ENCODE assay signal across 14 cellular contexts in the genomic region with DNA sequence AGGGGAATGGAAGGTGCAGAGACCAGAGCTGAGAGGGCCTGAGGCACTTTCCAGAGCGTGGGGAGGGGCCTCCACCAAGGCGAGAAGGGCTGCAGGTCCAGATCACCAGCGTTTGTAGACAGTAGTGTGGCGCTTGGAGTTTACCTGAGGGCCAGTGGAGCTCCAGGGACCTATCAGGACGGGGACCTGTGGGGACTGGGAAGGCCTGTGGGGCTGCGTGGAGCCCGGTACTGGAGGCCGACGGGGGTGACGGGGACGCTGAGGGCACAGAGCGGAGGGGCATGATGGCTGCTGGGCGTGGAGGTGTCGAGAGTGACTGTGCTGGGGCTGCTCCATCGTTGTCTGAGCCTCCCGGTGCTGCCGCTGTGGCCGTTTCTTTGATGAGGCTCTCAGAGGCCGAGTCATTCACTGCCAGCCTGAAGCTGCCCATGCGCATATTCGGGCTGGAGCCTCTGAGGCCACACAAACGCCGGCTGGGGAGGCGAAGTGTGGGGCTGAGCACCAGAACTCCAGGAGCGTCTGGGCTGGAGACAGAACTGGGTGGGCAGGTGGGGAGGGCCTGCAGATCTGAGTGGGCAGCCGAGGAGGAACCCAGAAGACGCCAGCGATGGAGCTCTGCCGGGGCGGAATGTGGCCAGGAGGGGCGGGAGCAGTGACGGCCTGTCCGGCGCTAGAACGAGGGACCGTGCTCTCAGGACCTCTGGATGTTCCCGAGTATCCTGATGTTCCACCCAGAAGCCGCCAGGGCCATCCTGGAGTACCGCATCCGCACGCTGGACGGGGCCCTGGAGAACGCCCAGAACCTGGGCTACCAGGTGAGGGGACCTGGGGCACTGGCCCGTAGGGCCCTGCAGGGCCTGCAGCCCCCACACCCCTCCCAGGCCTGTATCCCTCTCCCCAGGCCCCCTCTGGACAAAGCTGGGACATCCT. TPM values are rescaled to one million over a fixed set of nuclear protein-coding genes. Genes with fewer than 3 reads are reported as not detected.
DNase-seq lines count a peak whose midpoint lies in the region; ATAC-seq and FAIRE-seq lines count a peak whose summit lies in the region.
"Had no signal": no experiment of that assay in that cellular context is flagged by ENCODE, and none has a peak within 500 bp of the region (broad histone marks: within the 10 kb centered on the region; RNA-seq: fewer than 3 reads in every experiment).

No MANE protein-coding gene starts in this region.

- H3K9me3 Mint-ChIP-seq in activated T-cell treated with anti-CD3 and anti-CD28 coated beads, Interleukin-2, amount 50 U/mL, for 72 hours, result no peaks in the 10 kb centered on the region
- no peaks in the 10 kb centered on the region for H3K9me3 Mint-ChIP-seq in immature natural killer cell
- H3K9me3 Mint-ChIP-seq in stimulated activated naive CD8-positive, alpha-beta T cell treated with anti-CD3 and anti-CD28 coated beads, Interleukin-15, amount 100 ng/mL, for 72 hours, result no peaks in the 10 kb centered on the region

- no peaks in the 10 kb centered on the region for H3K36me3 ChIP-seq in SJCRH30

- H3K27me3 Mint-ChIP-seq in activated T-cell treated with anti-CD3 and anti-CD28 coated beads, Interleukin-2, amount 50 U/mL, for 72 hours (ENCODE audit: low read depth), result no peaks in the 10 kb centered on the region
- H3K27me3 Mint-ChIP-seq in immature natural killer cell (ENCODE audit: low read depth in 3 of 3), result peaks cover 2 to 14% (median 5%) of the 10 kb centered on the region in 3 donors
- no peaks in the 10 kb centered on the region for H3K27me3 Mint-ChIP-seq in stimulated activated naive CD8-positive, alpha-beta T cell treated with anti-CD3 and anti-CD28 coated beads, Interleukin-15, amount 100 ng/mL, for 72 hours

- H3K9me3 ChIP-seq in SJCRH30 (replicated peaks), result no peaks in the 10 kb centered on the region
- H3K9me3 ChIP-seq: neutrophil had no signal

- no peaks in the 10 kb centered on the region for H3K4me1 ChIP-seq in SJCRH30

- H3K4me1 Mint-ChIP-seq in activated T-cell treated with anti-CD3 and anti-CD28 coated beads, Interleukin-2, amount 50 U/mL, for 72 hours (ENCODE audit: low read depth), result peaks cover 29% of the 10 kb centered on the region
- peaks cover 33 to 37% of the 10 kb centered on the region in 2 donors for H3K4me1 Mint-ChIP-seq in immature natural killer cell
- peaks cover 88% of the 10 kb centered on the region for H3K4me1 Mint-ChIP-seq in stimulated activated naive CD8-positive, alpha-beta T cell treated with anti-CD3 and anti-CD28 coated beads, Interleukin-15, amount 100 ng/mL, for 72 hours

- no peak overlapping the region for H3K4me3 ChIP-seq in SJCRH30
- H3K4me3 ChIP-seq: SK-N-MC had no signal

- peaks cover 7% of the 10 kb centered on the region for H3K27me3 ChIP-seq in SJCRH30

- H3K36me3 Mint-ChIP-seq in activated T-cell treated with anti-CD3 and anti-CD28 coated beads, Interleukin-2, amount 50 U/mL, for 72 hours (ENCODE audit: insufficient read depth in 2 of 2), result peaks cover 7 to 16% of the 10 kb centered on the region in 2 donors
- H3K36me3 Mint-ChIP-seq in immature natural killer cell, result peaks cover 0 to 5% (median 0%) of the 10 kb centered on the region in 3 donors

- FAIRE-seq in urothelium cell line (lab: Jason Lieb, UNC), result no peak
- FAIRE-seq: G401.6 had no signal

- peak; percentile 54 for DNase-seq in activated T-cell treated with anti-CD3 and anti-CD28 coated beads, Interleukin-2, amount 50 U/mL, for 1 hour
- DNase-seq in activated T-cell treated with anti-CD3 and anti-CD28 coated beads, Interleukin-2, amount 50 U/mL, for 48 hours, result no peak
- DNase-seq in activated T-cell treated with anti-CD3 and anti-CD28 coated beads, Interleukin-2, amount 50 U/mL, for 72 hours, result peak in 1 of 2 donors; percentile 3
- DNase-seq in immature natural killer cell (no peak), urothelium cell line (ENCODE audit: low spot score) (no peak), SJCRH30 (no peak), cerebellar cortex (ENCODE audit: low spot score) (no peak)
- no peak for DNase-seq in stimulated activated naive CD8-positive, alpha-beta T cell treated with anti-CD3 and anti-CD28 coated beads, Interleukin-15, amount 100 ng/mL, for 72 hours
- DNase-seq: NCI-H1417 treated with DMSO at 0.1 percent for 48 hours, NCI-H526 treated with DMSO at 0.1 percent for 48 hours had no signal

- no peak overlapping the region for H3K27ac Mint-ChIP-seq in activated T-cell treated with anti-CD3 and anti-CD28 coated beads, Interleukin-2, amount 50 U/mL, for 72 hours
- peak overlapping the region; percentile 14 to 83 (median 46) for H3K27ac Mint-ChIP-seq in immature natural killer cell
- H3K27ac Mint-ChIP-seq in stimulated activated naive CD8-positive, alpha-beta T cell treated with anti-CD3 and anti-CD28 coated beads, Interleukin-15, amount 100 ng/mL, for 72 hours, result peak overlapping the region; percentile 33 to 99

- ATAC-seq in activated T-cell treated with anti-CD3 and anti-CD28 coated beads, Interleukin-2, amount 50 U/mL, for 72 hours (replicated peaks in 1 of 2), result no peak
- ATAC-seq in stimulated activated naive CD8-positive, alpha-beta T cell treated with anti-CD3 and anti-CD28 coated beads, Interleukin-15, amount 100 ng/mL, for 72 hours, result no peak

- H3K27ac ChIP-seq in SJCRH30, result no peak overlapping the region
- H3K27ac ChIP-seq: SK-N-MC had no signal

- H3K4me3 Mint-ChIP-seq in activated T-cell treated with anti-CD3 and anti-CD28 coated beads, Interleukin-2, amount 50 U/mL, for 72 hours, result peak overlapping the region; percentile 48 to 89
- H3K4me3 Mint-ChIP-seq in immature natural killer cell, result peak overlapping the region in 3 of 5 donors; percentile 5 to 41 (median 35)
- H3K4me3 Mint-ChIP-seq in stimulated activated naive CD8-positive, alpha-beta T cell treated with anti-CD3 and anti-CD28 coated beads, Interleukin-15, amount 100 ng/mL, for 72 hours, result peak overlapping the region; percentile 91 to 95

RNA-seq across cellular contexts. Expression of a gene that starts 2.6 kb away (rescaled TPM):
- 100 to 1,000 TPM; 161 to 273 TPM for total RNA-seq in activated T-cell treated with anti-CD3 and anti-CD28 coated beads, Interleukin-2, amount 50 U/mL, for 72 hours
- 10 to 100 TPM in 2 of 3 donors, 1 to 10 TPM in 1; 8.1 to 17.4 (median 11.4) TPM for polyA plus RNA-seq in immature natural killer cell
- 4.7 and 8.5 TPM in 2 replicates for total RNA-seq in SJCRH30 (2014; rRNA removed; shearing (Covaris generic))

RNA-seq across cellular contexts. Expression of a gene that starts 7.8 kb away (rescaled TPM):
- total RNA-seq in activated T-cell treated with anti-CD3 and anti-CD28 coated beads, Interleukin-2, amount 50 U/mL, for 72 hours, result not detected
- polyA plus RNA-seq in immature natural killer cell, result not detected
- not detected in 2 replicates for total RNA-seq in SJCRH30 (2014; rRNA removed; shearing (Covaris generic))
- polyA plus RNA-seq: esophagus had no signal

RNA-seq across cellular contexts. Expression of a gene that starts 13.3 kb away (rescaled TPM):
- 1 to 10 TPM; 1.5 to 3.2 TPM for total RNA-seq in activated T-cell treated with anti-CD3 and anti-CD28 coated beads, Interleukin-2, amount 50 U/mL, for 72 hours
- 1 to 10 TPM in 2 of 3 donors, not detected in 1; 1.6 to 5.1 TPM for polyA plus RNA-seq in immature natural killer cell
- not detected in 2 replicates for total RNA-seq in SJCRH30 (2014; rRNA removed; shearing (Covaris generic))

RNA-seq across cellular contexts. Expression of a gene that starts 16.1 kb away (rescaled TPM):
- total RNA-seq in activated T-cell treated with anti-CD3 and anti-CD28 coated beads, Interleukin-2, amount 50 U/mL, for 72 hours, result 100 to 1,000 TPM; 542 to 639 TPM
- polyA plus RNA-seq in immature natural killer cell, result 1,000 to 10,000 TPM; 4,348 to 7,867 (median 6,958) TPM
- total RNA-seq in SJCRH30 (2014; rRNA removed; shearing (Covaris generic)), result 38.4 and 40.0 TPM in 2 replicates

RNA-seq across cellular contexts. Expression of a gene that starts 22.3 kb away (rescaled TPM):
- total RNA-seq in activated T-cell treated with anti-CD3 and anti-CD28 coated beads, Interleukin-2, amount 50 U/mL, for 72 hours, result 100 to 1,000 TPM; 306 to 384 TPM
- 1,000 to 10,000 TPM; 2,792 to 4,533 (median 3,562) TPM for polyA plus RNA-seq in immature natural killer cell
- total RNA-seq in SJCRH30 (2014; rRNA removed; shearing (Covaris generic)), result 4.9 and 7.4 TPM in 2 replicates

Comparison
In these comparisons a context has a peak if more than half of its experiments do, and no peak if none do; other contexts are left out.
1. H3K4me3 Mint-ChIP-seq: peak in every context shown above with its lines; median percentile 93 in stimulated activated naive CD8-positive, alpha-beta T cell treated with anti-CD3 and anti-CD28 coated beads, Interleukin-15, amount 100 ng/mL, for 72 hours; 68 in activated T-cell treated with anti-CD3 and anti-CD28 coated beads, Interleukin-2, amount 50 U/mL, for 72 hours; 35 in immature natural killer cell.
2. RNA of a gene that starts 2.6 kb away (total RNA-seq): 161 to 273 TPM in activated T-cell treated with anti-CD3 and anti-CD28 coated beads, Interleukin-2, amount 50 U/mL, for 72 hours; 4.7 to 8.5 TPM in SJCRH30; every median in the first group is over 10 times any median in the second.